1 cellular context compared by ENCODE assay signal in the genomic region with DNA sequence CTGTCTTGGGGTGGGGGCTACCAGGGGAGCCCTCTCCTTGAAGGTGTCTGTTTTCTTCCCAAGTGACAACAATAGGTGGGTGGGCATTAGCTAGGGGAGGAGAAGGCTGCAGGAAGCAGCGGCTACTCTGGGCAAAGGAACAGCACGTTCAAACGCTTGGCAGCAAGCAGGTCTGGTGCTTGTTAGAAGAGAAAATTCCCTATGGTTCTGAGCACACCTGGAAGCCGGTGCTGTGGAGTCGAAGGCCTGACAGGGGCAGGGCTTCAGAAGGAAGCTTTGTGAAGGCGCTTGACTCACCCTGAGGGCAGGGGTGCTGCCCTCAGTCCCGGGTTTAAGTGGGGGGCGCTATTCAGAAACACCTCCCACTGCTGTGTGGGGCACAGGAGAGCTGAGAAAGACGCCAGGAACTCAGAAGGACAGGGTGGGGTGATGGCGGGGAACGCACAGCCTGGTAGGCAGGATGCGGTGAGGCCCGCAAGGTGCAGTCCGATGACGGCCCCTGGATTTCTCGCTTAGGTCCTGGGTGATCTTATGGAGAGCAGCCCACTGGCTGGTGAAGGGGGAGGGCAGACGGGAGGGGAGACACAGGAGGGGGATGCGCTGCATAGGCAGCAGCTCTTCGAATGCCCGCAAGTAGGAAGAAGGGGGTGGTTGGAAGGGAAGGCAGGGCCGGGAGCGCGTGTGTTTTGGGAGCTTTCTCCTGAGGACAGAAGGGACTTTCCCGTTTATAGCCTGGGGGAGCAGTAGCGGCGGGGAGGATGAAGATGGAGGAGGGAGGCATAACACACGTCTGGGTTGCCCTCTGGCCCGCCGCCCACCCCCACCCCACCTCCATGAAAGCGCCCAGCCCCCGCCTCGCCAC.
TF ChIP-seq lines count a peak whose summit lies in the region.

No MANE protein-coding gene starts in this region.

TF ChIP-seq in SK-N-SH, 30 proteins besides CTCF, POLR2A, EP300 and RAD21:
- TF ChIP-seq GATA2 (CRISPR knock-in tag; IDR thresholded peaks at IDR 0.05) (no peak), NFIC (IDR thresholded peaks at IDR 0.05; ENCODE audit: borderline replicate concordance) (no peak), RXRA (IDR thresholded peaks at IDR 0.05; ENCODE audit: borderline replicate concordance, low read depth) (no peak)
- TF ChIP-seq, protein P1, sequence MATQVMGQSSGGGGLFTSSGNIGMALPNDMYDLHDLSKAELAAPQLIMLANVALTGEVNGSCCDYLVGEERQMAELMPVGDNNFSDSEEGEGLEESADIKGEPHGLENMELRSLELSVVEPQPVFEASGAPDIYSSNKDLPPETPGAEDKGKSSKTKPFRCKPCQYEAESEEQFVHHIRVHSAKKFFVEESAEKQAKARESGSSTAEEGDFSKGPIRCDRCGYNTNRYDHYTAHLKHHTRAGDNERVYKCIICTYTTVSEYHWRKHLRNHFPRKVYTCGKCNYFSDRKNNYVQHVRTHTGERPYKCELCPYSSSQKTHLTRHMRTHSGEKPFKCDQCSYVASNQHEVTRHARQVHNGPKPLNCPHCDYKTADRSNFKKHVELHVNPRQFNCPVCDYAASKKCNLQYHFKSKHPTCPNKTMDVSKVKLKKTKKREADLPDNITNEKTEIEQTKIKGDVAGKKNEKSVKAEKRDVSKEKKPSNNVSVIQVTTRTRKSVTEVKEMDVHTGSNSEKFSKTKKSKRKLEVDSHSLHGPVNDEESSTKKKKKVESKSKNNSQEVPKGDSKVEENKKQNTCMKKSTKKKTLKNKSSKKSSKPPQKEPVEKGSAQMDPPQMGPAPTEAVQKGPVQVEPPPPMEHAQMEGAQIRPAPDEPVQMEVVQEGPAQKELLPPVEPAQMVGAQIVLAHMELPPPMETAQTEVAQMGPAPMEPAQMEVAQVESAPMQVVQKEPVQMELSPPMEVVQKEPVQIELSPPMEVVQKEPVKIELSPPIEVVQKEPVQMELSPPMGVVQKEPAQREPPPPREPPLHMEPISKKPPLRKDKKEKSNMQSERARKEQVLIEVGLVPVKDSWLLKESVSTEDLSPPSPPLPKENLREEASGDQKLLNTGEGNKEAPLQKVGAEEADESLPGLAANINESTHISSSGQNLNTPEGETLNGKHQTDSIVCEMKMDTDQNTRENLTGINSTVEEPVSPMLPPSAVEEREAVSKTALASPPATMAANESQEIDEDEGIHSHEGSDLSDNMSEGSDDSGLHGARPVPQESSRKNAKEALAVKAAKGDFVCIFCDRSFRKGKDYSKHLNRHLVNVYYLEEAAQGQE (IDR thresholded peaks at IDR 0.05; ENCODE audit: low read depth, low read length) = no peak
